ENCODE assay signal across 7 cellular contexts in the genomic region with DNA sequence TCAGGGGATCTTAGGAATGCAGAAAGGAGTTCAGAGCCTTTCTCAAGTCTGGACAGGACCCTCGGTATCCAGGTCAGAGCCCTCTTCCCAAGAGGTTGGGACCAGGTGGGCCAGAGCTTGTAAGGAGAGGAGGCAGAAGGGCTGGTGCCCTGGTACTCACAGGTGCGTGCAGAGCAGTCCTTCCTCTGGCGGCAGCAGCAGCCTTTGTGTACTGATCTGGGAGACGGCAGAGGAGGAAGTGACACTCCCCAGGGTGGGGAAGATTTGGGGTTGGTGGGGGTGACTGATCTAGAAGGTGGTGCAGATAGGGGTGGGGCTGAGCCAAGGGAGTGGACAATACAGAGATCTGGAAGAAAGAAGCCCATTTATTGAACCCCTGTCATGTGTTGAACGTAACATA. TPM values are rescaled to one million over a fixed set of nuclear protein-coding genes. Genes with fewer than 3 reads are reported as not detected.
DNase-seq lines count a peak whose midpoint lies in the region; ATAC-seq and TF ChIP-seq lines count a peak whose summit lies in the region.

Gene ITGB7, minus strand, starts transcription at position 210 of the 400 bp plus-strand sequence. CDS start 6,808 bp downstream, outside the sequence.

- peak; percentile 49 to 51 for DNase-seq in activated CD4-positive, alpha-beta T cell treated with anti-CD3 and anti-CD28 coated beads, Interleukin-2, amount 50 U/mL, for 4 hours
- DNase-seq in lower lobe of right lung (no peak), posterior vena cava (ENCODE audit: low spot score) (no peak), hippocampal formation (lab: John Stamatoyannopoulos, UW) (no peak), NCI-H82 (lab: John Stamatoyannopoulos, UW) (no peak)

- H3K9me3 ChIP-seq in lower lobe of right lung, result no peaks in the 10 kb centered on the region

- no peak for TF ChIP-seq CTCF in lower lobe of right lung (IDR thresholded peaks at IDR 0.05)

- ATAC-seq in GM19395 (IDR thresholded peaks at IDR 0.05; ENCODE audit: unreplicated experiment) (peak; percentile 46), HG03442 (IDR thresholded peaks at IDR 0.05; ENCODE audit: unreplicated experiment) (peak; percentile 41), lower lobe of right lung (peak; percentile 20 to 30)

- H3K4me3 ChIP-seq in lower lobe of right lung, result peak within 1 kb of the TSS; percentile 30

- H3K4me1 ChIP-seq in lower lobe of right lung, result peaks cover 36% of the 10 kb centered on the region

- intact Hi-C loops in lower lobe of right lung (cut with DNase I), result no loop called here
- intact Hi-C loops in posterior vena cava (cut with DNase I), result no loop called here

- H3K27ac ChIP-seq in lower lobe of right lung, result peak within 1 kb of the TSS; percentile 46

- H3K27me3 ChIP-seq in lower lobe of right lung (ENCODE audit: low read depth), result no peaks in the 10 kb centered on the region

- peaks cover 19% of the 10 kb centered on the region for H3K36me3 ChIP-seq in lower lobe of right lung

RNA-seq across cellular contexts. Expression of gene ITGB7, which starts in this region (rescaled TPM):
- total RNA-seq in lower lobe of right lung, result 9.7 TPM
- 1 to 10 TPM; 2.1 to 2.9 TPM for total RNA-seq in posterior vena cava

Comparison
In these comparisons a context has a peak if more than half of its experiments do, and no peak if none do; other contexts are left out.
1. DNase-seq: peak in activated CD4-positive, alpha-beta T cell treated with anti-CD3 and anti-CD28 coated beads, Interleukin-2, amount 50 U/mL, for 4 hours (2 of 2); none in lower lobe of right lung (single experiment), posterior vena cava (single experiment), hippocampal formation (0 of 2) and NCI-H82 (single experiment).
2. Peak in every context shown above with its lines, with median percentiles within 50 percentile points of each other: ATAC-seq.